ENCODE assay signal across 12 cellular contexts in genomic region chr13:48431987-48432615, GRCh38.
DNase-seq lines count a peak whose midpoint lies in the region; ATAC-seq and TF ChIP-seq lines count a peak whose summit lies in the region.
"Had no signal": no experiment of that assay in that cellular context is flagged by ENCODE, and none has a peak within 500 bp of the region (broad histone marks: within the 10 kb centered on the region; RNA-seq: fewer than 3 reads in every experiment).

No MANE protein-coding gene starts in this region.

- peak overlapping the region; percentile 39 to 81 (median 59) for H3K27ac Mint-ChIP-seq in nephron

- H3K9me3 Mint-ChIP-seq in nephron, result no peaks in the 10 kb centered on the region

- TF ChIP-seq POLR2A in GM18505 (IDR thresholded peaks at IDR 0.05; ENCODE audit: borderline replicate concordance, extremely low read depth, insufficient read depth, insufficient read length), result no peak

- no peak for TF ChIP-seq EP300 in Ishikawa (IDR thresholded peaks at IDR 0.05; ENCODE audit: borderline replicate concordance)

- H3K4me3 ChIP-seq in AG10803 (ENCODE audit: low read length) (no peak overlapping the region), choroid plexus epithelial cell (ENCODE audit: low read depth, low read length) (no peak overlapping the region)
- H3K4me3 ChIP-seq: testis had no signal

- peaks cover 20% of the 10 kb centered on the region for H3K4me1 Mint-ChIP-seq in nephron

- DNase-seq in AG10803 (ENCODE audit: low read depth), result peak; percentile 73
- DNase-seq in choroid plexus epithelial cell (ENCODE audit: low read depth), result peak; percentile 74
- no peak for DNase-seq in stimulated activated naive CD4-positive, alpha-beta T cell treated with Interleukin-2 at 50 U/mL for 16 hours (lab: John Stamatoyannopoulos, UW)
- DNase-seq in amniotic stem cell (lab: John Stamatoyannopoulos, UW), result no peak
- DNase-seq: Caco-2, NCI-H2081, testis had no signal

- no peak for TF ChIP-seq RAD21 in Ishikawa (IDR thresholded peaks at IDR 0.05; ENCODE audit: low read depth)

- no peak for ATAC-seq in HG03520 (IDR thresholded peaks at IDR 0.05; ENCODE audit: unreplicated experiment)
- no peak for ATAC-seq in GM18505 (IDR thresholded peaks at IDR 0.05; ENCODE audit: unreplicated experiment)
- ATAC-seq: HCT116 had no signal

- no peaks in the 10 kb centered on the region for H3K36me3 Mint-ChIP-seq in nephron (ENCODE audit: low read depth)

- H3K4me3 Mint-ChIP-seq in nephron, result no peak overlapping the region

- H3K27me3 Mint-ChIP-seq in nephron (ENCODE audit: low read depth), result no peaks in the 10 kb centered on the region

- no peak for TF ChIP-seq CTCF in AG10803 (conservative IDR thresholded peaks at IDR 0.05; ENCODE audit: low read length)
- no peak for TF ChIP-seq CTCF in choroid plexus epithelial cell (conservative IDR thresholded peaks at IDR 0.05; ENCODE audit: low read depth, low read length)
- TF ChIP-seq CTCF in nephron (IDR thresholded peaks at IDR 0.05; ENCODE audit: unreplicated experiment in 3 of 3), result no peak

TF ChIP-seq in Ishikawa, 13 proteins besides CTCF, POLR2A, EP300 and RAD21:
- TF ChIP-seq, protein P1, sequence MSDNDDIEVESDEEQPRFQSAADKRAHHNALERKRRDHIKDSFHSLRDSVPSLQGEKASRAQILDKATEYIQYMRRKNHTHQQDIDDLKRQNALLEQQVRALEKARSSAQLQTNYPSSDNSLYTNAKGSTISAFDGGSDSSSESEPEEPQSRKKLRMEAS (IDR thresholded peaks at IDR 0.05), result no peak
- TF ChIP-seq NFIC (IDR thresholded peaks at IDR 0.05) (peak; percentile 47; the same call in 1 of the 2 replicates), TEAD4 (IDR thresholded peaks at IDR 0.05) (0 out of 2 replicates have a peak, but pooled peaks have one; percentile 22)
TF ChIP-seq in Ishikawa: peak in this region for 2.

Comparison
In these comparisons a context has a peak if more than half of its experiments do, and no peak if none do; other contexts are left out.
1. DNase-seq: peak in AG10803 (single experiment) and choroid plexus epithelial cell (single experiment); none in stimulated activated naive CD4-positive, alpha-beta T cell treated with Interleukin-2 at 50 U/mL for 16 hours (single experiment) and amniotic stem cell (single experiment).